2 cellular contexts compared by ENCODE assay signal in the genomic region with DNA sequence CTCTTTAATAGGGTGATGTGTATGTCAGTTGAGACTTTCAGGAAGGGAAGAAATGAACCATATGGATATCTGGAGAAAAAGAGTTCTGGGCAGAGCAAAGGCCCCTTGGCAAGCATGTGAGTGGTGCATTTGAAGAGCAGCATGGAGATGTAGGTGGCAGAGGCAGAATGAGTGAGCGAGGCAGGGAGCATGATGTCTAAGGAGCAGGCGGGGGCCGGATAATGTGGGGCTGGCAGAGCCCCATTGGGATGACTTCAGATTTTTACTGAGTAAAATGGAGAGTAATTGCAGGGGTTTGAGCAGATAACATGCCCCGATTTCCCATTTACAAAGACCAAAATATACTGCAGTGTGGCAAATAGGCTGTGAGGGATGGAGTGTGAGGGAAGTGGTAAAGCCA.
TF ChIP-seq lines count a peak whose summit lies in the region.

No MANE protein-coding gene starts in this region.

TF ChIP-seq in GM23338, 12 proteins besides CTCF, POLR2A, EP300 and RAD21 (continues in another document):
- TF ChIP-seq JUNB (IDR thresholded peaks at IDR 0.05; ENCODE audit: unreplicated experiment), result no peak
- no peak for TF ChIP-seq EZH2phosphoT487 (IDR thresholded peaks at IDR 0.05; ENCODE audit: unreplicated experiment)
- TF ChIP-seq CREB1 (CRISPR knock-in tag; IDR thresholded peaks at IDR 0.05; ENCODE audit: low read depth), result no peak
- TF ChIP-seq POLR2AphosphoS5 (IDR thresholded peaks at IDR 0.05; ENCODE audit: low read depth), result no peak
- TF ChIP-seq ZNF114 (CRISPR knock-in tag; IDR thresholded peaks at IDR 0.05), result no peak
- TF ChIP-seq EZH2 (IDR thresholded peaks at IDR 0.05; ENCODE audit: low read depth, unreplicated experiment), result no peak
- TF ChIP-seq ZNF331 (CRISPR knock-in tag; IDR thresholded peaks at IDR 0.05; ENCODE audit: low read depth), result no peak
- TF ChIP-seq, protein P1, sequence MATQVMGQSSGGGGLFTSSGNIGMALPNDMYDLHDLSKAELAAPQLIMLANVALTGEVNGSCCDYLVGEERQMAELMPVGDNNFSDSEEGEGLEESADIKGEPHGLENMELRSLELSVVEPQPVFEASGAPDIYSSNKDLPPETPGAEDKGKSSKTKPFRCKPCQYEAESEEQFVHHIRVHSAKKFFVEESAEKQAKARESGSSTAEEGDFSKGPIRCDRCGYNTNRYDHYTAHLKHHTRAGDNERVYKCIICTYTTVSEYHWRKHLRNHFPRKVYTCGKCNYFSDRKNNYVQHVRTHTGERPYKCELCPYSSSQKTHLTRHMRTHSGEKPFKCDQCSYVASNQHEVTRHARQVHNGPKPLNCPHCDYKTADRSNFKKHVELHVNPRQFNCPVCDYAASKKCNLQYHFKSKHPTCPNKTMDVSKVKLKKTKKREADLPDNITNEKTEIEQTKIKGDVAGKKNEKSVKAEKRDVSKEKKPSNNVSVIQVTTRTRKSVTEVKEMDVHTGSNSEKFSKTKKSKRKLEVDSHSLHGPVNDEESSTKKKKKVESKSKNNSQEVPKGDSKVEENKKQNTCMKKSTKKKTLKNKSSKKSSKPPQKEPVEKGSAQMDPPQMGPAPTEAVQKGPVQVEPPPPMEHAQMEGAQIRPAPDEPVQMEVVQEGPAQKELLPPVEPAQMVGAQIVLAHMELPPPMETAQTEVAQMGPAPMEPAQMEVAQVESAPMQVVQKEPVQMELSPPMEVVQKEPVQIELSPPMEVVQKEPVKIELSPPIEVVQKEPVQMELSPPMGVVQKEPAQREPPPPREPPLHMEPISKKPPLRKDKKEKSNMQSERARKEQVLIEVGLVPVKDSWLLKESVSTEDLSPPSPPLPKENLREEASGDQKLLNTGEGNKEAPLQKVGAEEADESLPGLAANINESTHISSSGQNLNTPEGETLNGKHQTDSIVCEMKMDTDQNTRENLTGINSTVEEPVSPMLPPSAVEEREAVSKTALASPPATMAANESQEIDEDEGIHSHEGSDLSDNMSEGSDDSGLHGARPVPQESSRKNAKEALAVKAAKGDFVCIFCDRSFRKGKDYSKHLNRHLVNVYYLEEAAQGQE (IDR thresholded peaks at IDR 0.05; ENCODE audit: unreplicated experiment), result no peak
- TF ChIP-seq, protein P2, sequence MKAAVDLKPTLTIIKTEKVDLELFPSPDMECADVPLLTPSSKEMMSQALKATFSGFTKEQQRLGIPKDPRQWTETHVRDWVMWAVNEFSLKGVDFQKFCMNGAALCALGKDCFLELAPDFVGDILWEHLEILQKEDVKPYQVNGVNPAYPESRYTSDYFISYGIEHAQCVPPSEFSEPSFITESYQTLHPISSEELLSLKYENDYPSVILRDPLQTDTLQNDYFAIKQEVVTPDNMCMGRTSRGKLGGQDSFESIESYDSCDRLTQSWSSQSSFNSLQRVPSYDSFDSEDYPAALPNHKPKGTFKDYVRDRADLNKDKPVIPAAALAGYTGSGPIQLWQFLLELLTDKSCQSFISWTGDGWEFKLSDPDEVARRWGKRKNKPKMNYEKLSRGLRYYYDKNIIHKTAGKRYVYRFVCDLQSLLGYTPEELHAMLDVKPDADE (IDR thresholded peaks at IDR 0.05), result no peak
- TF ChIP-seq STAT1 (IDR thresholded peaks at IDR 0.05; ENCODE audit: unreplicated experiment), result no peak

TF ChIP-seq in H1, 55 proteins besides CTCF, POLR2A, EP300 and RAD21:
- no peak for TF ChIP-seq GTF2F1 (IDR thresholded peaks at IDR 0.05; ENCODE audit: borderline replicate concordance, low read depth, low read length)
- no peak for TF ChIP-seq CTBP2 (IDR thresholded peaks at IDR 0.05; ENCODE audit: borderline replicate concordance, insufficient read depth, insufficient read length, low read length)
- no peak for TF ChIP-seq KDM1A (IDR thresholded peaks at IDR 0.05; ENCODE audit: borderline replicate concordance, low read length)
- no peak for TF ChIP-seq RBBP5 (IDR thresholded peaks at IDR 0.05; ENCODE audit: borderline replicate concordance, low read depth, low read length)
- no peak for TF ChIP-seq CHD1 (IDR thresholded peaks at IDR 0.05; ENCODE audit: low read depth, low read length)
- no peak for TF ChIP-seq NRF1 (IDR thresholded peaks at IDR 0.05; ENCODE audit: low read depth, low read length)
- no peak for TF ChIP-seq SP1 (IDR thresholded peaks at IDR 0.05; ENCODE audit: low read depth, low read length)
- no peak for TF ChIP-seq MAFK (IDR thresholded peaks at IDR 0.05; ENCODE audit: low read depth, low read length)
- no peak for TF ChIP-seq CBX5 (IDR thresholded peaks at IDR 0.05; ENCODE audit: low read depth, low read length)
- TF ChIP-seq, protein P3, sequence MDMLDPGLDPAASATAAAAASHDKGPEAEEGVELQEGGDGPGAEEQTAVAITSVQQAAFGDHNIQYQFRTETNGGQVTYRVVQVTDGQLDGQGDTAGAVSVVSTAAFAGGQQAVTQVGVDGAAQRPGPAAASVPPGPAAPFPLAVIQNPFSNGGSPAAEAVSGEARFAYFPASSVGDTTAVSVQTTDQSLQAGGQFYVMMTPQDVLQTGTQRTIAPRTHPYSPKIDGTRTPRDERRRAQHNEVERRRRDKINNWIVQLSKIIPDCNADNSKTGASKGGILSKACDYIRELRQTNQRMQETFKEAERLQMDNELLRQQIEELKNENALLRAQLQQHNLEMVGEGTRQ (IDR thresholded peaks at IDR 0.05; ENCODE audit: low read length), result no peak
- TF ChIP-seq, protein P4, sequence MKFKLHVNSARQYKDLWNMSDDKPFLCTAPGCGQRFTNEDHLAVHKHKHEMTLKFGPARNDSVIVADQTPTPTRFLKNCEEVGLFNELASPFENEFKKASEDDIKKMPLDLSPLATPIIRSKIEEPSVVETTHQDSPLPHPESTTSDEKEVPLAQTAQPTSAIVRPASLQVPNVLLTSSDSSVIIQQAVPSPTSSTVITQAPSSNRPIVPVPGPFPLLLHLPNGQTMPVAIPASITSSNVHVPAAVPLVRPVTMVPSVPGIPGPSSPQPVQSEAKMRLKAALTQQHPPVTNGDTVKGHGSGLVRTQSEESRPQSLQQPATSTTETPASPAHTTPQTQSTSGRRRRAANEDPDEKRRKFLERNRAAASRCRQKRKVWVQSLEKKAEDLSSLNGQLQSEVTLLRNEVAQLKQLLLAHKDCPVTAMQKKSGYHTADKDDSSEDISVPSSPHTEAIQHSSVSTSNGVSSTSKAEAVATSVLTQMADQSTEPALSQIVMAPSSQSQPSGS (IDR thresholded peaks at IDR 0.05; ENCODE audit: low read length), result no peak
